11 cellular contexts compared by ENCODE assay signal in genomic region chr3:14256561-14257342, GRCh38.
DNase-seq lines count a peak whose midpoint lies in the region; FAIRE-seq and TF ChIP-seq lines count a peak whose summit lies in the region.
"Had no signal": no experiment of that assay in that cellular context is flagged by ENCODE, and none has a peak within 500 bp of the region (broad histone marks: within the 10 kb centered on the region; RNA-seq: fewer than 3 reads in every experiment).

No MANE protein-coding gene starts in this region.

- DNase-seq in mammary epithelial cell (peak; percentile 60), breast epithelium (ENCODE audit: low spot score in 2 of 2) (no peak), RPMI7951 (ENCODE audit: low read depth) (peak; percentile 35), iPS-NIHi7 (ENCODE audit: extremely low spot score) (peak; percentile 66), small intestine (peak; percentile 65), Kasumi-1 (lab: John Stamatoyannopoulos, UW) (no peak), DMS153 treated with DMSO at 0.1 percent for 48 hours (lab: John Stamatoyannopoulos, UW; ENCODE audit: unreplicated experiment) (no peak), posterior vena cava (ENCODE audit: low spot score) (no peak)
- DNase-seq: activated CD8-positive, alpha-beta T cell treated with anti-CD3 and anti-CD28 coated beads for 36 hours; activated naive CD4-positive, alpha-beta T cell treated with anti-CD3 and anti-CD28 coated beads, Interleukin-2, amount 10 ng/mL, durations not matched to agents 7 days and 5 days; islet precursor cell had no signal

- no peak for FAIRE-seq in small intestine (lab: Jason Lieb, UNC)

- H3K4me1 ChIP-seq in mammary epithelial cell (ENCODE audit: insufficient read depth, low read length) = peaks cover 10% of the 10 kb centered on the region
- no peaks in the 10 kb centered on the region for H3K4me1 ChIP-seq in breast epithelium
- no peaks in the 10 kb centered on the region for H3K4me1 ChIP-seq in small intestine (ENCODE audit: control insufficient read depth in 2 of 2, insufficient read depth in 1 of 2, low read depth in 1 of 2, low read length in 1 of 2)

- TF ChIP-seq POLR2A in breast epithelium (IDR thresholded peaks at IDR 0.05) = no peak

- no peak overlapping the region for H3K27ac ChIP-seq in mammary epithelial cell (ENCODE audit: insufficient read depth, low read depth, low read length)
- H3K27ac ChIP-seq in breast epithelium = no peak overlapping the region
- no peak overlapping the region for H3K27ac ChIP-seq in small intestine (ENCODE audit: low read depth in 1 of 2, low read length in 1 of 2)

- H3K79me2 ChIP-seq in mammary epithelial cell (ENCODE audit: insufficient read depth, low read length) = no peaks in the 10 kb centered on the region

- dilution Hi-C loops in mammary epithelial cell (cut with HindIII; ENCODE audit: low sequenced_read_pairs) = no loop called here

- CTCF ChIA-PET in mammary epithelial cell (lab: Charles Lee; ENCODE audit: low non-redundant PET) = interaction anchor here (0.6 to 1.2 kb wide), 2 partner anchors 53 to 378 kb away, joined by 3 to 19 read pairs; no protein-coding TSS in a partner anchor

- BruUV-seq in mammary epithelial cell (replicated peaks; lab: Mats Ljungman, UMichigan) = no TSS peak

- peak overlapping the region; percentile 43 for H3K4me2 ChIP-seq in mammary epithelial cell (ENCODE audit: insufficient read depth, low read depth, low read length)

- H3K9ac ChIP-seq in mammary epithelial cell (ENCODE audit: insufficient read depth, low read length) = no peak overlapping the region

- in situ Hi-C loops in mammary epithelial cell (cut with MboI; ENCODE audit: low sequenced_read_pairs in 2 of 2) = no loop called here

- 58% methylated on average over 8 of the region's 9 CpGs for WGBS in mammary epithelial cell (ENCODE audit: low coverage, missing lambda C conversion rate)
- WGBS in small intestine, 3 donors = 32 to 60% (median 34%) methylated on average over 9 of the region's 9 CpGs

- H3K36me3 ChIP-seq in mammary epithelial cell (ENCODE audit: insufficient read depth, low read length) = no peaks in the 10 kb centered on the region
- H3K36me3 ChIP-seq in breast epithelium = no peaks in the 10 kb centered on the region
- H3K36me3 ChIP-seq in small intestine (ENCODE audit: control insufficient read depth in 2 of 2, insufficient read depth in 2 of 2, low read length in 2 of 2) = no peaks in the 10 kb centered on the region

- no peaks in the 10 kb centered on the region for H4K20me1 ChIP-seq in mammary epithelial cell (ENCODE audit: insufficient read depth, low read length)

- H3K4me3 ChIP-seq in mammary epithelial cell (replicated peaks in 1 of 3; ENCODE audit: insufficient read depth in 1 of 3, low read depth in 2 of 3, low read length in 3 of 3) = no peak overlapping the region
- H3K4me3 ChIP-seq in breast epithelium = no peak overlapping the region
- no peak overlapping the region for H3K4me3 ChIP-seq in small intestine (ENCODE audit: low read depth in 1 of 2, low read length in 2 of 2)

- peak in 1 of 2 donors; percentile 6 for TF ChIP-seq CTCF in mammary epithelial cell (conservative IDR thresholded peaks at IDR 0.05 in 1 of 2, IDR thresholded peaks at IDR 0.05 in 1 of 2; ENCODE audit: extremely low read depth in 1 of 2, insufficient read depth in 1 of 2, low read depth in 1 of 2, low read length in 2 of 2)
- TF ChIP-seq CTCF in breast epithelium (IDR thresholded peaks at IDR 0.05) = no peak

- H3K9me3 ChIP-seq in mammary epithelial cell (replicated peaks; ENCODE audit: insufficient read depth, low read length) (no peaks in the 10 kb centered on the region), breast epithelium (no peaks in the 10 kb centered on the region), small intestine (ENCODE audit: control insufficient read depth, low read depth) (no peaks in the 10 kb centered on the region)

- H3K27me3 ChIP-seq in mammary epithelial cell (ENCODE audit: insufficient read depth, low read length) (no peaks in the 10 kb centered on the region), breast epithelium (no peaks in the 10 kb centered on the region), small intestine (ENCODE audit: control insufficient read depth in 2 of 2, insufficient read depth in 2 of 2, low read length in 2 of 2) (no peaks in the 10 kb centered on the region)

- H2AFZ ChIP-seq in mammary epithelial cell (ENCODE audit: low read depth, low read length) = no peak overlapping the region

- intact Hi-C loops in mammary epithelial cell (cut with micrococcal nuclease) (loop anchor here (1.0 kb wide), 2 partner anchors 53 to 360 kb away; no protein-coding TSS in a partner anchor), breast epithelium (cut with DNase I; ENCODE audit: low total_unique reads) (no loop called here), posterior vena cava (cut with DNase I) (no loop called here)

Comparison
In these comparisons a context has a peak if more than half of its experiments do, and no peak if none do; other contexts are left out.
1. DNase-seq: peak in mammary epithelial cell (single experiment), RPMI7951 (single experiment), iPS-NIHi7 (single experiment) and small intestine (single experiment); none in breast epithelium (0 of 2), Kasumi-1 (0 of 2), DMS153 treated with DMSO at 0.1 percent for 48 hours (single experiment) and posterior vena cava (single experiment).